In genomic region chr11:93820085-93820710, GRCh38 we compare ENCODE assay signal across 2 cellular contexts.
TF ChIP-seq lines count a peak whose summit lies in the region.

No MANE protein-coding gene starts in this region.

TF ChIP-seq in HCT116, 20 proteins besides CTCF, POLR2A, EP300 and RAD21:
- TF ChIP-seq ZNF274 (IDR thresholded peaks at IDR 0.05; ENCODE audit: low read depth, low read length) (no peak), CEBPB (IDR thresholded peaks at IDR 0.05; ENCODE audit: low read depth) (no peak), EZH2 (IDR thresholded peaks at IDR 0.05) (no peak), CBX3 (IDR thresholded peaks at IDR 0.05; ENCODE audit: low read depth) (no peak), POLR2AphosphoS5 (IDR thresholded peaks at IDR 0.05; ENCODE audit: low read depth, low read length) (no peak), EGR1 (IDR thresholded peaks at IDR 0.05; ENCODE audit: low read depth) (no peak), YY1 (IDR thresholded peaks at IDR 0.05; ENCODE audit: extremely low read depth, insufficient replicate concordance, low read depth, low read length) (no peak), REST (IDR thresholded peaks at IDR 0.05; ENCODE audit: low read depth) (no peak), SRF (IDR thresholded peaks at IDR 0.05; ENCODE audit: low read depth) (no peak), ELF1 (IDR thresholded peaks at IDR 0.05; ENCODE audit: borderline replicate concordance, low read depth) (no peak), FOSL1 (IDR thresholded peaks at IDR 0.05; ENCODE audit: low read depth) (no peak), SP1 (IDR thresholded peaks at IDR 0.05; ENCODE audit: low read depth) (no peak), ATF3 (IDR thresholded peaks at IDR 0.05) (no peak), JUND (IDR thresholded peaks at IDR 0.05) (no peak), TCF7L2 (IDR thresholded peaks at IDR 0.05; ENCODE audit: borderline replicate concordance, extremely low read depth, insufficient read depth, insufficient read length) (no peak)

TF ChIP-seq in K562, 482 proteins besides CTCF, POLR2A, EP300 and RAD21:
- TF ChIP-seq MECOM (CRISPR knock-in tag; IDR thresholded peaks at IDR 0.05) (no peak), TAF9B (IDR thresholded peaks at IDR 0.05; ENCODE audit: partially characterized antibody) (no peak), FOSL1 (tag; conservative IDR thresholded peaks at IDR 0.05) (no peak), STAT5A (IDR thresholded peaks at IDR 0.05; ENCODE audit: borderline replicate concordance, low read length) (no peak)
- TF ChIP-seq, protein P1, sequence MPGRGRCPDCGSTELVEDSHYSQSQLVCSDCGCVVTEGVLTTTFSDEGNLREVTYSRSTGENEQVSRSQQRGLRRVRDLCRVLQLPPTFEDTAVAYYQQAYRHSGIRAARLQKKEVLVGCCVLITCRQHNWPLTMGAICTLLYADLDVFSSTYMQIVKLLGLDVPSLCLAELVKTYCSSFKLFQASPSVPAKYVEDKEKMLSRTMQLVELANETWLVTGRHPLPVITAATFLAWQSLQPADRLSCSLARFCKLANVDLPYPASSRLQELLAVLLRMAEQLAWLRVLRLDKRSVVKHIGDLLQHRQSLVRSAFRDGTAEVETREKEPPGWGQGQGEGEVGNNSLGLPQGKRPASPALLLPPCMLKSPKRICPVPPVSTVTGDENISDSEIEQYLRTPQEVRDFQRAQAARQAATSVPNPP (IDR thresholded peaks at IDR 0.05; ENCODE audit: borderline replicate concordance, insufficient read depth, insufficient read length): no peak
